21 cellular contexts compared by ENCODE assay signal in genomic region chr5:123007771-123008170, GRCh38. TPM values are rescaled to one million over a fixed set of nuclear protein-coding genes. Genes with fewer than 3 reads are reported as not detected.
DNase-seq lines count a peak whose midpoint lies in the region; ATAC-seq, FAIRE-seq and TF ChIP-seq lines count a peak whose summit lies in the region.
"Had no signal": no experiment of that assay in that cellular context is flagged by ENCODE, and none has a peak within 500 bp of the region (broad histone marks: within the 10 kb centered on the region; RNA-seq: fewer than 3 reads in every experiment).

No MANE protein-coding gene starts in this region.

- FAIRE-seq in astrocyte (lab: Jason Lieb, UNC), result no peak
- no peak for FAIRE-seq in urothelium cell line (lab: Jason Lieb, UNC)
- FAIRE-seq: A549, GM12892, GM18507, H1 had no signal

- DNase-seq in GM23338 (ENCODE audit: low spot score), result no peak
- no peak for DNase-seq in astrocyte (ENCODE audit: low read depth)
- DNase-seq in myocyte (ENCODE audit: low read depth), result peak; percentile 29
- peak; percentile 56 to 60 for DNase-seq in thyroid gland
- DNase-seq in urothelium cell line (ENCODE audit: low spot score), result no peak
- no peak for DNase-seq in T-helper 2 cell treated with Interferon-gamma antibody and Interleukin-4, amounts not matched to agents 5 μg/mL and 100 μg/mL, for 36 hours (ENCODE audit: low spot score)
- DNase-seq: AML-193; Caco-2; CD4-positive, alpha-beta T cell; DMS153; DMS79; GDM1; H9 had no signal

- no peak for TF ChIP-seq POLR2A in thyroid gland (IDR thresholded peaks at IDR 0.05)

- H2AFZ ChIP-seq in GM23338 (no peak overlapping the region), astrocyte (ENCODE audit: low read depth, low read length) (no peak overlapping the region)

- no peaks in the 10 kb centered on the region for H3K9me2 ChIP-seq in GM23338 (ENCODE audit: insufficient read depth)

- TF ChIP-seq CTCF in GM23338 (conservative IDR thresholded peaks at IDR 0.05; ENCODE audit: low read depth in 2 of 2), result no peak
- TF ChIP-seq CTCF in astrocyte (IDR thresholded peaks at IDR 0.05; ENCODE audit: insufficient read depth, low read depth, low read length), result no peak
- no peak for TF ChIP-seq CTCF in thyroid gland (IDR thresholded peaks at IDR 0.05)

- H4K20me1 ChIP-seq in GM23338 (replicated peaks; ENCODE audit: insufficient read depth) (no peaks in the 10 kb centered on the region), astrocyte (ENCODE audit: insufficient read depth, low read length) (no peaks in the 10 kb centered on the region)

- H3K9ac ChIP-seq in astrocyte (ENCODE audit: low read length), result no peak overlapping the region

- H3K27ac Mint-ChIP-seq in GM23338 (no peak overlapping the region; the same call in 1 of the 2 replicates), astrocyte (ENCODE audit: unreplicated experiment) (peak overlapping the region; percentile 19)
- no peak overlapping the region for H3K27ac Mint-ChIP-seq in T-helper 2 cell treated with Interferon-gamma antibody and Interleukin-4, amounts not matched to agents 5 μg/mL and 100 μg/mL, for 36 hours
- H3K27ac Mint-ChIP-seq: CD4-positive, alpha-beta T cell had no signal

- H3K79me2 ChIP-seq in GM23338 (replicated peaks; ENCODE audit: insufficient read depth) (no peaks in the 10 kb centered on the region), astrocyte (ENCODE audit: insufficient read depth, low read length) (no peaks in the 10 kb centered on the region)

- H3K4me1 Mint-ChIP-seq in GM23338 (peaks cover 9% of the 10 kb centered on the region; the same call in 2 of the 3 replicates), astrocyte (ENCODE audit: low read depth, unreplicated experiment) (no peaks in the 10 kb centered on the region)
- no peaks in the 10 kb centered on the region for H3K4me1 Mint-ChIP-seq in T-helper 2 cell treated with Interferon-gamma antibody and Interleukin-4, amounts not matched to agents 5 μg/mL and 100 μg/mL, for 36 hours (ENCODE audit: low read depth)

- H3K36me3 Mint-ChIP-seq in GM23338 (ENCODE audit: low read depth) (no peaks in the 10 kb centered on the region), astrocyte (ENCODE audit: low read depth, unreplicated experiment) (peaks cover 14% of the 10 kb centered on the region)
- no peaks in the 10 kb centered on the region for H3K36me3 Mint-ChIP-seq in T-helper 2 cell treated with Interferon-gamma antibody and Interleukin-4, amounts not matched to agents 5 μg/mL and 100 μg/mL, for 36 hours (ENCODE audit: low read depth)

- no peaks in the 10 kb centered on the region for H3K9me3 Mint-ChIP-seq in GM23338
- no peaks in the 10 kb centered on the region for H3K9me3 Mint-ChIP-seq in astrocyte (ENCODE audit: unreplicated experiment)
- H3K9me3 Mint-ChIP-seq in T-helper 2 cell treated with Interferon-gamma antibody and Interleukin-4, amounts not matched to agents 5 μg/mL and 100 μg/mL, for 36 hours, result no peaks in the 10 kb centered on the region
- H3K9me3 Mint-ChIP-seq: CD4-positive, alpha-beta T cell; H9 had no signal

- no peaks in the 10 kb centered on the region for H3K27me3 ChIP-seq in GM23338 (ENCODE audit: insufficient read depth)
- no peaks in the 10 kb centered on the region for H3K27me3 ChIP-seq in astrocyte (ENCODE audit: insufficient read depth, low read length)
- no peaks in the 10 kb centered on the region for H3K27me3 ChIP-seq in thyroid gland

- H3K4me1 ChIP-seq in GM23338 (ENCODE audit: insufficient read depth) (peaks cover 13% of the 10 kb centered on the region; the same call in 1 of the 2 replicates), astrocyte (ENCODE audit: insufficient read depth, low read length) (no peaks in the 10 kb centered on the region), thyroid gland (peaks cover 18% of the 10 kb centered on the region in 2 donors)
- H3K4me1 ChIP-seq: A549, Caco-2 had no signal

- H3K9me3 ChIP-seq in astrocyte (ENCODE audit: insufficient read depth, low read depth, low read length) (no peaks in the 10 kb centered on the region), thyroid gland (no peaks in the 10 kb centered on the region)
- H3K9me3 ChIP-seq: A549, Caco-2 had no signal

- no peaks in the 10 kb centered on the region for H3F3A ChIP-seq in GM23338 (replicated peaks; ENCODE audit: low read depth)

- WGBS in thyroid gland, 2 donors, result 54 to 56% methylated on average over 6 of the region's 6 CpGs

- ATAC-seq in GM23338 (peak; percentile 42), GM18873 (IDR thresholded peaks at IDR 0.05; ENCODE audit: low FRiP score, unreplicated experiment) (no peak)
- ATAC-seq: A549 had no signal

- H3K36me3 ChIP-seq in GM23338 (ENCODE audit: insufficient read depth), result no peaks in the 10 kb centered on the region
- no peaks in the 10 kb centered on the region for H3K36me3 ChIP-seq in astrocyte (ENCODE audit: insufficient read depth, low read length)
- H3K36me3 ChIP-seq in thyroid gland, result no peaks in the 10 kb centered on the region

- H3K4me3 ChIP-seq in GM23338 (no peak overlapping the region), astrocyte (ENCODE audit: insufficient read depth, low read depth, low read length) (no peak overlapping the region), thyroid gland (replicated peaks in 1 of 3) (no peak overlapping the region)
- H3K4me3 ChIP-seq: A549 had no signal

- H3K27me3 Mint-ChIP-seq in GM23338 (ENCODE audit: insufficient read depth, low read depth, poor library complexity), result peaks cover 2% of the 10 kb centered on the region
- H3K27me3 Mint-ChIP-seq in astrocyte (ENCODE audit: low read depth, unreplicated experiment), result no peaks in the 10 kb centered on the region
- H3K27me3 Mint-ChIP-seq in T-helper 2 cell treated with Interferon-gamma antibody and Interleukin-4, amounts not matched to agents 5 μg/mL and 100 μg/mL, for 36 hours (ENCODE audit: low read depth), result peaks cover 3% of the 10 kb centered on the region
- H3K27me3 Mint-ChIP-seq: CD4-positive, alpha-beta T cell had no signal

- H3K4me2 ChIP-seq in GM23338, result peak overlapping the region; percentile 44; the same call in 1 of the 2 replicates
- no peak overlapping the region for H3K4me2 ChIP-seq in astrocyte (ENCODE audit: low read length)
- H3K4me2 ChIP-seq: A549 had no signal

- H3K4me3 Mint-ChIP-seq in GM23338, result no peak overlapping the region
- no peak overlapping the region for H3K4me3 Mint-ChIP-seq in astrocyte (ENCODE audit: unreplicated experiment)
- no peak overlapping the region for H3K4me3 Mint-ChIP-seq in T-helper 2 cell treated with Interferon-gamma antibody and Interleukin-4, amounts not matched to agents 5 μg/mL and 100 μg/mL, for 36 hours
- H3K4me3 Mint-ChIP-seq: CD4-positive, alpha-beta T cell; H9 had no signal

- intact Hi-C loops in thyroid gland (cut with DNase I), result no loop called here

- peak overlapping the region; percentile 18; the same call in 1 of the 2 replicates for H3K27ac ChIP-seq in GM23338 (ENCODE audit: low read depth)
- H3K27ac ChIP-seq in astrocyte (ENCODE audit: low read depth, low read length), result no peak overlapping the region
- H3K27ac ChIP-seq in thyroid gland, result peak overlapping the region; percentile 83 to 88 (median 84)
- H3K27ac ChIP-seq: 22Rv1, A549, C4-2B, HL-60 had no signal

TF ChIP-seq in GM23338, 12 proteins besides CTCF, POLR2A, EP300 and RAD21:
- no peak for TF ChIP-seq REST (IDR thresholded peaks at IDR 0.05; ENCODE audit: unreplicated experiment)

RNA-seq across cellular contexts. Expression of gene PPIC, which starts 28.8 kb away (rescaled TPM):
- total RNA-seq in GM23338 (2014; rRNA removed; shearing (Covaris generic)), result 13.9 and 21.3 TPM in 2 replicates
- polyA plus RNA-seq in GM23338 (2016; fragmentation: Nextera tagmentation; extraction: Ambion mirVana), result 19.9 and 21.0 TPM in 2 replicates
- total RNA-seq in astrocyte (51.9 and 68.5 TPM in 2 replicates), myocyte (44.3 and 57.6 TPM in 2 replicates), thyroid gland (100 to 1,000 TPM in 1 of 4 donors, 10 to 100 TPM in 3; 28.3 to 122 (median 70.5) TPM)
- 99.8 TPM for polyA plus RNA-seq in myocyte (2012)
- total RNA-seq: CD4-positive, alpha-beta T cell had no signal

Comparison
In these comparisons a context has a peak if more than half of its experiments do, and no peak if none do; other contexts are left out.
1. DNase-seq: peak in myocyte (single experiment) and thyroid gland (2 of 2); none in GM23338 (single experiment), astrocyte (single experiment), urothelium cell line (single experiment) and T-helper 2 cell treated with Interferon-gamma antibody and Interleukin-4, amounts not matched to agents 5 μg/mL and 100 μg/mL, for 36 hours (single experiment).